8 cellular contexts compared by ENCODE assay signal in genomic region chr15:48332642-48333034, GRCh38. TPM values are rescaled to one million over a fixed set of nuclear protein-coding genes. Genes with fewer than 3 reads are reported as not detected.
DNase-seq lines count a peak whose midpoint lies in the region; ATAC-seq and TF ChIP-seq lines count a peak whose summit lies in the region.

No MANE protein-coding gene starts in this region.

- no peaks in the 10 kb centered on the region for H3K27me3 ChIP-seq in iPS DF 6.9 (ENCODE audit: control insufficient read depth, insufficient read depth, low read length)
- no peaks in the 10 kb centered on the region for H3K27me3 ChIP-seq in thoracic aorta (replicated peaks; ENCODE audit: insufficient read depth)

- H3K4me1 ChIP-seq in iPS DF 6.9 (ENCODE audit: control insufficient read depth, insufficient read depth, low read length): no peaks in the 10 kb centered on the region
- H3K4me1 ChIP-seq in thoracic aorta (ENCODE audit: control insufficient read depth in 1 of 2, low read depth in 2 of 2): peaks cover 5 to 20% of the 10 kb centered on the region in 2 donors

- no peak for TF ChIP-seq CTCF in thoracic aorta (IDR thresholded peaks at IDR 0.05)

- peak; percentile 62 for DNase-seq in activated CD8-positive, alpha-beta memory T cell treated with anti-CD3 and anti-CD28 coated beads for 24 hours
- no peak for DNase-seq in activated CD8-positive, alpha-beta memory T cell treated with anti-CD3 and anti-CD28 coated beads, Interleukin-2, amount 50 U/mL, for 48 hours
- peak; percentile 9 to 21 for DNase-seq in activated CD4-positive, alpha-beta T cell treated with anti-CD3 and anti-CD28 coated beads, Interleukin-2, amount 50 U/mL, for 48 hours
- DNase-seq in iPS DF 6.9 (ENCODE audit: low read depth, low spot score) (no peak), thoracic aorta (ENCODE audit: low spot score) (no peak), NCI-H146 treated with DMSO at 0.1 percent for 48 hours (lab: John Stamatoyannopoulos, UW; ENCODE audit: unreplicated experiment) (no peak)

- H3K4me3 ChIP-seq in iPS DF 6.9 (ENCODE audit: low read length): peak overlapping the region; percentile 86
- H3K4me3 ChIP-seq in thoracic aorta: peak overlapping the region; percentile 83

- ATAC-seq in thoracic aorta (ENCODE audit: insufficient number of reproducible peaks, low FRiP score, low read depth) (no peak), GM18868 (IDR thresholded peaks at IDR 0.05; ENCODE audit: unreplicated experiment) (no peak), HG03139 (IDR thresholded peaks at IDR 0.05; ENCODE audit: unreplicated experiment) (no peak)

- WGBS in iPS DF 6.9 (ENCODE audit: insufficient coverage, insufficient read length): no CpG with 5 or more reads among the region's 9 CpGs

- H3K9me3 ChIP-seq in iPS DF 6.9 (ENCODE audit: control insufficient read depth, insufficient read depth, low read length) (no peaks in the 10 kb centered on the region), thoracic aorta (no peaks in the 10 kb centered on the region)

- H3K36me3 ChIP-seq in iPS DF 6.9 (ENCODE audit: control insufficient read depth, insufficient read depth, low read length): no peaks in the 10 kb centered on the region; the same call in 1 of the 2 replicates
- peaks cover 14% of the 10 kb centered on the region for H3K36me3 ChIP-seq in thoracic aorta

- no peak overlapping the region for H3K27ac ChIP-seq in iPS DF 6.9 (ENCODE audit: low read length)
- H3K27ac ChIP-seq in thoracic aorta: no peak overlapping the region

RNA-seq across cellular contexts. Expression of gene DUT, which starts 1.4 kb away (rescaled TPM):
- 100 to 1,000 TPM in 1 of 2 donors, 10 to 100 TPM in 1; 50.7 to 106 TPM for total RNA-seq in thoracic aorta

Comparison
In these comparisons a context has a peak if more than half of its experiments do, and no peak if none do; other contexts are left out.
1. DNase-seq: peak in activated CD8-positive, alpha-beta memory T cell treated with anti-CD3 and anti-CD28 coated beads for 24 hours (single experiment) and activated CD4-positive, alpha-beta T cell treated with anti-CD3 and anti-CD28 coated beads, Interleukin-2, amount 50 U/mL, for 48 hours (2 of 2); none in activated CD8-positive, alpha-beta memory T cell treated with anti-CD3 and anti-CD28 coated beads, Interleukin-2, amount 50 U/mL, for 48 hours (single experiment), iPS DF 6.9 (single experiment), thoracic aorta (single experiment) and NCI-H146 treated with DMSO at 0.1 percent for 48 hours (single experiment).